ENCODE assay signal across 12 cellular contexts in the genomic region with DNA sequence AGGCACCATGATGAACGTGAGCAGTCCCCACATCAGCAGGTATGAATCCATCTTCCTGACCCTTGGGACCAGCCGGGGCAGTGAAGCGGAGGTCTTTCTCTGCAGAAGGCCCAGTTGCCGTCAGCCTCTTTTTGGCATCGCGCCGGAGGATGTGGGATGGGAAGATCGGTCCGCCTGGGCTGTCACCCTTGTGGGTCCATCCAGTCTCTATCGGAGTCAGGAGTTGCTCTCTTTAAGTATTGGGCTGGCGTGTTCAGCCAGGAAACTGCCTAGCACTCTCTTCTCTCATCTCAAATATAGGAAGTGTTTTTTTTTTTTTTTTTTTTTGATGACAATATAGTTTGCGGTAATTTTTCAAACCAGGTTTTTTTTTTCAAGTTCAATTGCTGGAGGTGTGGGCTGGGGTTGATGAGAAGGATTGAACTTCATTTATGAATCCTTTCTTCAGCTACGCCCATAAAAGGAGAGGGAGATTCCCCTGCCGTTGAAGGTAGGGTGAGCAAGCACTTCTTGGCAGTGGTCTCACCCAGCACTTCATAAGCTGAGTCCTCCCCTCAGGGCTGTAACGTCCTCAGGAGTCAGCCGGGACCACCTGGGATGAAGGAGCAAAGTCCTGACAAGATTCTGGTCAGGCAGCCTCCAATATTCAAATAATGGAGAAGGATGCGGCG. TPM values are rescaled to one million over a fixed set of nuclear protein-coding genes. Genes with fewer than 3 reads are reported as not detected.
DNase-seq lines count a peak whose midpoint lies in the region; ATAC-seq, FAIRE-seq and TF ChIP-seq lines count a peak whose summit lies in the region.
"Had no signal": no experiment of that assay in that cellular context is flagged by ENCODE, and none has a peak within 500 bp of the region (broad histone marks: within the 10 kb centered on the region; RNA-seq: fewer than 3 reads in every experiment).

Gene IL2RA (minus strand): TSS at position 267 of the 671 bp plus-strand sequence. CDS start 216 bp downstream, at position 51.

- peak within 1 kb of the TSS; percentile 52 for H3K4me2 ChIP-seq in GM12878 (ENCODE audit: control insufficient read depth, insufficient read depth)

- TF ChIP-seq POLR2A in GM12878 (IDR thresholded peaks at IDR 0.05; ENCODE audit: low read depth, low read length) = no peak

- peak within 1 kb of the TSS; percentile 14; the same call in 1 of the 2 replicates for H3K27ac ChIP-seq in GM12878 (ENCODE audit: control insufficient read depth, insufficient read depth)
- H3K27ac ChIP-seq: testis had no signal

- H2AFZ ChIP-seq in GM12878 (ENCODE audit: control insufficient read depth, low read depth, low read length) = peak within 1 kb of the TSS; percentile 39

- in situ Hi-C loops in GM12878 (cut with MboI) = no loop called here

- H3K4me3 ChIP-seq in GM08714 (ENCODE audit: low read length) (peak within 1 kb of the TSS; percentile 23), GM12878 (peak within 1 kb of the TSS; percentile 43; the same call in 1 of the 2 replicates)
- H3K4me3 ChIP-seq: testis had no signal

- SMC1A ChIA-PET in GM12878 (lab: Charles Lee; ENCODE audit: uncharacterized antibody, unreplicated experiment) = interaction anchor here (0.7 to 3.9 kb wide), 8 partner anchors 9 to 237 kb away, joined by 3 to 18 read pairs (median 4); no protein-coding TSS in a partner anchor

- no peaks in the 10 kb centered on the region for H3K36me3 ChIP-seq in GM12878 (ENCODE audit: control insufficient read depth in 2 of 2, insufficient read depth in 2 of 2, low read length in 1 of 2)

- no peaks in the 10 kb centered on the region for H3K27me3 ChIP-seq in GM12878 (replicated peaks in 1 of 2; ENCODE audit: control insufficient read depth in 2 of 2, insufficient read depth in 2 of 2, low read length in 1 of 2)
- H3K27me3 ChIP-seq: testis had no signal

- POLR2A ChIA-PET in GM12878 (lab: Charles Lee) = interaction anchor here (0.5 to 3.4 kb wide), 8 partner anchors 8 to 52 kb away, joined by 3 to 16 read pairs (median 5); no protein-coding TSS in a partner anchor

- H3K79me2 ChIP-seq in GM12878 (ENCODE audit: control insufficient read depth, insufficient read depth, low read length) = no peaks in the 10 kb centered on the region; the same call in 1 of the 2 replicates

- TF ChIP-seq RAD21 in GM12878 (IDR thresholded peaks at IDR 0.05; ENCODE audit: insufficient read depth, low read depth, low read length) = no peak

- no peak for TF ChIP-seq EP300 in GM12878 (IDR thresholded peaks at IDR 0.05; ENCODE audit: borderline replicate concordance in 1 of 2, control insufficient read depth in 1 of 2, low read depth in 2 of 2, low read length in 2 of 2)

- H3K9ac ChIP-seq in GM12878 (ENCODE audit: control insufficient read depth, insufficient read depth, low read length) = peak within 1 kb of the TSS; percentile 51; the same call in 1 of the 2 replicates

- FAIRE-seq in GM12878 (lab: Jason Lieb, UNC) = no peak

- BruUV-seq in GM12878 (replicated peaks; lab: Mats Ljungman, UMichigan) = no TSS peak

- intact Hi-C loops in GM12878 (cut with micrococcal nuclease; ENCODE audit: unreplicated experiment) = no loop called here

- no peak for TF ChIP-seq CTCF in GM12878 (IDR thresholded peaks at IDR 0.05 in 2 of 3, conservative IDR thresholded peaks at IDR 0.05 in 1 of 3; ENCODE audit: control insufficient read depth in 2 of 3, extremely low read depth in 1 of 3, insufficient read depth in 1 of 3, low read depth in 3 of 3, low read length in 3 of 3)

- ATAC-seq in GM12878 = peak; percentile 65

- peak; percentile 33 to 80 (median 63) for DNase-seq in activated CD4-positive, CD25-positive, alpha-beta regulatory T cell (lab: John Stamatoyannopoulos, UW)
- no peak for DNase-seq in GM12878 (ENCODE audit: low read depth, low spot score)
- DNase-seq in stimulated activated CD4-positive, alpha-beta T cell treated with anti-CD3 and anti-CD28 coated beads, Interleukin-1b, Interleukin-23, amount 100 ng/mL, for 48 hours = peak; percentile 83
- no peak for DNase-seq in NCI-H1092 treated with DMSO at 0.1 percent for 48 hours (lab: John Stamatoyannopoulos, UW)
- DNase-seq in retina = no peak
- DNase-seq in AG08395 (ENCODE audit: low spot score) = no peak
- DNase-seq in NCI-H2029 (lab: John Stamatoyannopoulos, UW) = no peak
- DNase-seq: Caco-2, Kasumi-1, testis had no signal

- peaks cover 28% of the 10 kb centered on the region for H3K4me1 ChIP-seq in GM12878 (ENCODE audit: control insufficient read depth, insufficient read depth, low read length)
- H3K4me1 ChIP-seq: Caco-2, testis had no signal

- WGBS in GM12878 (ENCODE audit: insufficient coverage, insufficient replicate concordance, low lambda C conversion rate, missing lambda C conversion rate) = 10% methylated on average over 18 of the region's 18 CpGs

- CTCF ChIA-PET in GM12878 (lab: Yijun Ruan, JAX) = interaction anchor here (0.9 to 3.0 kb wide), 5 partner anchors 11 to 82 kb away, joined by 3 to 19 read pairs (median 5); no protein-coding TSS in a partner anchor

- no peaks in the 10 kb centered on the region for H3K9me3 ChIP-seq in GM12878 (replicated peaks; ENCODE audit: control insufficient read depth, insufficient read depth, low read length)
- H3K9me3 ChIP-seq: Caco-2, testis had no signal

- H4K20me1 ChIP-seq in GM12878 (ENCODE audit: control insufficient read depth, insufficient read depth) = no peaks in the 10 kb centered on the region

- RAD21 ChIA-PET in GM12878 (lab: Charles Lee; ENCODE audit: unreplicated experiment) = interaction anchor here (0.6 to 2.3 kb wide), 6 partner anchors 8 to 69 kb away, joined by 3 to 11 read pairs (median 4); no protein-coding TSS in a partner anchor

TF ChIP-seq in GM12878, 131 proteins besides CTCF, POLR2A, EP300 and RAD21 (continues in another document):
- TF ChIP-seq IKZF1 (conservative IDR thresholded peaks at IDR 0.05) (peak; percentile 41; the same call in 1 of the 2 replicates), POLR2AphosphoS5 (IDR thresholded peaks at IDR 0.05; ENCODE audit: low read length) (peak; percentile 53; the same call in 1 of the 2 replicates), ZNF24 (IDR thresholded peaks at IDR 0.05) (peak; percentile 40; the same call in 1 of the 2 replicates), ZSCAN29 (IDR thresholded peaks at IDR 0.05) (no peak), RUNX3 (IDR thresholded peaks at IDR 0.05; ENCODE audit: low read length) (peak; percentile 59), RELA (IDR thresholded peaks at IDR 0.05; ENCODE audit: borderline replicate concordance, partially characterized antibody) (no peak), ZNF384 (IDR thresholded peaks at IDR 0.05; ENCODE audit: borderline replicate concordance, low read depth, low read length) (peak; percentile 88), ZNF217 (IDR thresholded peaks at IDR 0.05) (no peak), MTA2 (IDR thresholded peaks at IDR 0.05; ENCODE audit: low read depth) (0 out of 2 replicates have a peak, but pooled peaks have one; percentile 21)
- TF ChIP-seq, protein P1, sequence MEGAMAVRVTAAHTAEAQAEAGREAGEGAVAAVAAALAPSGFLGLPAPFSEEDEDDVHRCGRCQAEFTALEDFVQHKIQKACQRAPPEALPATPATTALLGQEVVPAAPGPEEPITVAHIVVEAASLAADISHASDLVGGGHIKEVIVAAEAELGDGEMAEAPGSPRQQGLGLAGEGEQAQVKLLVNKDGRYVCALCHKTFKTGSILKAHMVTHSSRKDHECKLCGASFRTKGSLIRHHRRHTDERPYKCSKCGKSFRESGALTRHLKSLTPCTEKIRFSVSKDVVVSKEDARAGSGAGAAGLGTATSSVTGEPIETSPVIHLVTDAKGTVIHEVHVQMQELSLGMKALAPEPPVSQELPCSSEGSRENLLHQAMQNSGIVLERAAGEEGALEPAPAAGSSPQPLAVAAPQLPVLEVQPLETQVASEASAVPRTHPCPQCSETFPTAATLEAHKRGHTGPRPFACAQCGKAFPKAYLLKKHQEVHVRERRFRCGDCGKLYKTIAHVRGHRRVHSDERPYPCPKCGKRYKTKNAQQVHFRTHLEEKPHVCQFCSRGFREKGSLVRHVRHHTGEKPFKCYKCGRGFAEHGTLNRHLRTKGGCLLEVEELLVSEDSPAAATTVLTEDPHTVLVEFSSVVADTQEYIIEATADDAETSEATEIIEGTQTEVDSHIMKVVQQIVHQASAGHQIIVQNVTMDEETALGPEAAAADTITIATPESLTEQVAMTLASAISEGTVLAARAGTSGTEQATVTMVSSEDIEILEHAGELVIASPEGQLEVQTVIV (IDR thresholded peaks at IDR 0.05; ENCODE audit: borderline replicate concordance, partially characterized antibody) = no peak
- TF ChIP-seq, protein P2, sequence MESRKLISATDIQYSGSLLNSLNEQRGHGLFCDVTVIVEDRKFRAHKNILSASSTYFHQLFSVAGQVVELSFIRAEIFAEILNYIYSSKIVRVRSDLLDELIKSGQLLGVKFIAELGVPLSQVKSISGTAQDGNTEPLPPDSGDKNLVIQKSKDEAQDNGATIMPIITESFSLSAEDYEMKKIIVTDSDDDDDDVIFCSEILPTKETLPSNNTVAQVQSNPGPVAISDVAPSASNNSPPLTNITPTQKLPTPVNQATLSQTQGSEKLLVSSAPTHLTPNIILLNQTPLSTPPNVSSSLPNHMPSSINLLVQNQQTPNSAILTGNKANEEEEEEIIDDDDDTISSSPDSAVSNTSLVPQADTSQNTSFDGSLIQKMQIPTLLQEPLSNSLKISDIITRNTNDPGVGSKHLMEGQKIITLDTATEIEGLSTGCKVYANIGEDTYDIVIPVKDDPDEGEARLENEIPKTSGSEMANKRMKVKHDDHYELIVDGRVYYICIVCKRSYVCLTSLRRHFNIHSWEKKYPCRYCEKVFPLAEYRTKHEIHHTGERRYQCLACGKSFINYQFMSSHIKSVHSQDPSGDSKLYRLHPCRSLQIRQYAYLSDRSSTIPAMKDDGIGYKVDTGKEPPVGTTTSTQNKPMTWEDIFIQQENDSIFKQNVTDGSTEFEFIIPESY (IDR thresholded peaks at IDR 0.05) = no peak

RNA-seq across cellular contexts. Expression of gene IL2RA, which starts in this region (rescaled TPM):
- total RNA-seq in GM12878 (2013; cell fraction: nucleolus; rRNA removed) = 4.9 and 10.7 TPM in 2 replicates
- total RNA-seq in GM12878 (2014; rRNA removed) = 3.4 and 4.0 TPM in 2 replicates
- total RNA-seq in GM12878 (2014; rRNA removed; fragmentation: Illumina TruSeq; extraction: Trizol) = 5.0 and 5.3 TPM in 2 replicates
- total RNA-seq in GM12878 (2021) = 5.0 and 5.3 TPM in 2 replicates
- 0.97 TPM for polyA plus RNA-seq in GM12878 (2011; ENCODE audit: low read depth)
- 2.2 and 2.4 TPM in 2 replicates for polyA plus RNA-seq in GM12878 (2011; rRNA removed)
- polyA plus RNA-seq in GM12878 (2011; cell fraction: cytosol; rRNA removed) = 1.2 TPM in 2 replicates
- polyA plus RNA-seq in GM12878 (2011; cell fraction: nucleus; rRNA removed) = 0.80 and 1.1 TPM in 2 replicates
- 1.3 and 2.2 TPM in 2 replicates for polyA plus RNA-seq in GM12878 (2012)
- 5.6 and 6.0 TPM in 2 replicates for polyA plus RNA-seq in GM12878 (2014; fragmentation: Illumina TruSeq; extraction: Trizol)
- polyA plus RNA-seq in GM12878 (2014; fragmentation: Nextera tagmentation; extraction: Ambion mirVana) = 1 to 10 TPM; 3.3 to 5.1 TPM
- polyA plus RNA-seq in GM12878 (2014; rRNA removed) = 3.4 and 3.9 TPM in 2 replicates
- polyA plus RNA-seq in GM12878 (2016; fragmentation: Nextera tagmentation; extraction: Ambion mirVana) = 1 to 10 TPM; 4.8 to 5.7 TPM
- 1.0 and 1.1 TPM in 2 replicates for polyA minus RNA-seq in GM12878 (2011; rRNA and poly(A)+ RNA removed)
- not detected in 2 replicates for polyA minus RNA-seq in GM12878 (2011; cell fraction: cytosol; rRNA and poly(A)+ RNA removed)
- 0.77 and 1.2 TPM in 2 replicates for polyA minus RNA-seq in GM12878 (2011; cell fraction: nucleus; rRNA and poly(A)+ RNA removed)
- total RNA-seq: Caco-2, epithelial cell of proximal tubule had no signal

Comparison
In these comparisons a context has a peak if more than half of its experiments do, and no peak if none do; other contexts are left out.
1. DNase-seq: peak in activated CD4-positive, CD25-positive, alpha-beta regulatory T cell (4 of 4) and stimulated activated CD4-positive, alpha-beta T cell treated with anti-CD3 and anti-CD28 coated beads, Interleukin-1b, Interleukin-23, amount 100 ng/mL, for 48 hours (single experiment); none in GM12878 (single experiment), NCI-H1092 treated with DMSO at 0.1 percent for 48 hours (single experiment), retina (single experiment), AG08395 (single experiment) and NCI-H2029 (single experiment).